In the genomic region with DNA sequence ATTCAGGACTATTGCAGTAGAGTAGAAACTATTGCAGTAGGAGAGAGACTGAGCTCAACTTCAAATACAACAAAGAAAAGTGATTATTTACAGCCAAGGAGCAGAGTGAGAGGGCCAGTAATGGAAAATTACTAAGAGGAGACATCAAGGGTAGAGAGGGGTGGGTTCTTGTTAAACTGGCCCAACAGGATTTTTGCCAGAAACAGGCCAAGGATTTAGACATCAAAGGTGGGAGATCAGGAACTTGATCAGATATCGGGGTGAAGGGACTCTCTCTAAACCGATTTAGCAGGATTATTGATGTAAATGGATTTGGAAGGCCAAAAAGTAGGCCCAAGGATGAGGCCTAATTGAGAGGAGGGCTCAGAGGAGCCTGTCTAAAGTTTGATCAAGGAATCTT, we compare ENCODE assay signal across 28 cellular contexts.
"Had no signal": no experiment of that assay in that cellular context is flagged by ENCODE, and none has a peak within 500 bp of the region (broad histone marks: within the 10 kb centered on the region; RNA-seq: fewer than 3 reads in every experiment).

No MANE protein-coding gene starts in this region.

- H3K27me3 Mint-ChIP-seq: dendritic cell treated with granulocyte-macrophage colony-stimulating factor and Interleukin-4, amounts not matched to agents 40 ng/mL and 50 ng/mL, for 4 days; naive B cell; natural killer cell treated with Interleukin-12 subunit alpha and Interleukin-12 subunit beta and Interleukin-15 and Interleukin-18, amount 100 ng/mL, for 72 hours; stimulated activated naive CD8-positive, alpha-beta T cell treated with anti-CD3 and anti-CD28 coated beads, Interleukin-15, amount 100 ng/mL, for 72 hours had no signal

- ATAC-seq: foreskin keratinocyte; gastroesophageal sphincter; heart left ventricle; left colon; left ventricle myocardium superior; lower lobe of right lung; mucosa of descending colon; natural killer cell treated with Interleukin-12 subunit alpha and Interleukin-12 subunit beta and Interleukin-15 and Interleukin-18, amount 100 ng/mL, for 72 hours; pancreas; right lobe of liver; stimulated activated naive CD8-positive, alpha-beta T cell treated with anti-CD3 and anti-CD28 coated beads, Interleukin-15, amount 100 ng/mL, for 72 hours had no signal

- H3K4me3 ChIP-seq: colonic mucosa, esophagus muscularis mucosa, gastroesophageal sphincter, heart left ventricle, hepatocyte, lower lobe of right lung, mucosa of descending colon, pancreas, right lobe of liver, thyroid gland, upper lobe of left lung had no signal

- DNase-seq: colonic mucosa; effector CD8-positive, alpha-beta T cell; endodermal cell; foreskin keratinocyte; heart left ventricle; kidney glomerular epithelial cell; left colon; left ventricle myocardium superior; lower lobe of right lung; mucosa of descending colon; naive B cell; pancreas; right lobe of liver; small intestine; stimulated activated CD4-positive, alpha-beta T cell treated with anti-CD3 and anti-CD28 coated beads, Interleukin-15, amount 100 ng/mL, for 24 hours; stimulated activated CD4-positive, alpha-beta T cell treated with anti-CD3 and anti-CD28 coated beads, Interleukin-4, amount 100 ng/mL, for 1 hour; stimulated activated CD8-positive, alpha-beta memory T cell treated with anti-CD3 and anti-CD28 coated beads, Interleukin-4, amount 100 ng/mL, for 48 hours; stimulated activated naive CD4-positive, alpha-beta T cell; stimulated activated naive CD8-positive, alpha-beta T cell treated with anti-CD3 and anti-CD28 coated beads, Interleukin-15, amount 100 ng/mL, for 72 hours; thyroid gland; upper lobe of left lung had no signal

- H3K27ac ChIP-seq: colonic mucosa, esophagus muscularis mucosa, foreskin keratinocyte, gastroesophageal sphincter, heart left ventricle, hepatocyte, lower lobe of right lung, neutrophil, pancreas, right lobe of liver, thyroid gland, upper lobe of left lung had no signal

- H3K36me3 ChIP-seq: colonic mucosa, lower lobe of right lung, neutrophil, pancreas, right lobe of liver, thyroid gland, upper lobe of left lung had no signal

- H3K4me3 Mint-ChIP-seq: dendritic cell treated with granulocyte-macrophage colony-stimulating factor and Interleukin-4, amounts not matched to agents 40 ng/mL and 50 ng/mL, for 4 days; endodermal cell; naive B cell; natural killer cell treated with Interleukin-12 subunit alpha and Interleukin-12 subunit beta and Interleukin-15 and Interleukin-18, amount 100 ng/mL, for 72 hours; neural crest cell; stimulated activated naive CD8-positive, alpha-beta T cell treated with anti-CD3 and anti-CD28 coated beads, Interleukin-15, amount 100 ng/mL, for 72 hours had no signal

- H3K4me1 Mint-ChIP-seq: naive B cell; neural crest cell; stimulated activated naive CD8-positive, alpha-beta T cell treated with anti-CD3 and anti-CD28 coated beads, Interleukin-15, amount 100 ng/mL, for 72 hours had no signal

- H3K36me3 Mint-ChIP-seq: naive B cell; natural killer cell treated with Interleukin-12 subunit alpha and Interleukin-12 subunit beta and Interleukin-15 and Interleukin-18, amount 100 ng/mL, for 72 hours had no signal

- H3K27me3 ChIP-seq: colonic mucosa, esophagus muscularis mucosa, foreskin keratinocyte, gastroesophageal sphincter, heart left ventricle, hepatocyte, neutrophil, thyroid gland, upper lobe of left lung had no signal

- H3K9me3 Mint-ChIP-seq: dendritic cell treated with granulocyte-macrophage colony-stimulating factor and Interleukin-4, amounts not matched to agents 40 ng/mL and 50 ng/mL, for 4 days; endodermal cell; neural crest cell; stimulated activated naive CD8-positive, alpha-beta T cell treated with anti-CD3 and anti-CD28 coated beads, Interleukin-15, amount 100 ng/mL, for 72 hours had no signal

- H3K4me1 ChIP-seq: colonic mucosa, esophagus muscularis mucosa, foreskin keratinocyte, gastroesophageal sphincter, heart left ventricle, lower lobe of right lung, pancreas, right lobe of liver, thyroid gland, upper lobe of left lung had no signal

- H3K27ac Mint-ChIP-seq: dendritic cell treated with granulocyte-macrophage colony-stimulating factor and Interleukin-4, amounts not matched to agents 40 ng/mL and 50 ng/mL, for 4 days; endodermal cell; naive B cell; natural killer cell treated with Interleukin-12 subunit alpha and Interleukin-12 subunit beta and Interleukin-15 and Interleukin-18, amount 100 ng/mL, for 72 hours; stimulated activated naive CD8-positive, alpha-beta T cell treated with anti-CD3 and anti-CD28 coated beads, Interleukin-15, amount 100 ng/mL, for 72 hours had no signal

- H3K9me3 ChIP-seq: colonic mucosa, esophagus muscularis mucosa, gastroesophageal sphincter, heart left ventricle, lower lobe of right lung, mucosa of descending colon, neutrophil, pancreas, right lobe of liver, thyroid gland, upper lobe of left lung had no signal
